Comparison of ENCODE assay signal across 8 cellular contexts in genomic region chr17:36089888-36090836, GRCh38. TPM values are rescaled to one million over a fixed set of nuclear protein-coding genes. Genes with fewer than 3 reads are reported as not detected.
DNase-seq lines count a peak whose midpoint lies in the region; ATAC-seq and TF ChIP-seq lines count a peak whose summit lies in the region.

CCL3 (minus strand) TSS chr17:36090143; CDS start chr17:36090058, 85 bp downstream.

- H3K4me3 ChIP-seq in NB4 (ENCODE audit: low read depth, low read length) (no peak within 1 kb of the TSS), transverse colon (no peak within 1 kb of the TSS), brain microvascular endothelial cell (ENCODE audit: low read depth, low read length) (no peak within 1 kb of the TSS)

- intact Hi-C loops in left cardiac atrium (cut with DNase I) (no loop called here), transverse colon (cut with DNase I; ENCODE audit: low total_unique reads) (no loop called here)

- H3K27me3 ChIP-seq in transverse colon: no peaks in the 10 kb centered on the region
- H3K27me3 ChIP-seq in brain microvascular endothelial cell (replicated peaks): no peaks in the 10 kb centered on the region

- TF ChIP-seq POLR2A in NB4 (IDR thresholded peaks at IDR 0.05; ENCODE audit: extremely low read depth, insufficient read length) (no peak), transverse colon (IDR thresholded peaks at IDR 0.05) (no peak)

- TF ChIP-seq EP300 in transverse colon (IDR thresholded peaks at IDR 0.05; ENCODE audit: low read depth): no peak

- TF ChIP-seq CTCF in NB4 (IDR thresholded peaks at IDR 0.05; ENCODE audit: low read depth, low read length) (no peak), transverse colon (IDR thresholded peaks at IDR 0.05) (no peak), brain microvascular endothelial cell (IDR thresholded peaks at IDR 0.05; ENCODE audit: low read depth, low read length, missing control alignments) (no peak)

- H3K9me3 ChIP-seq in transverse colon: no peaks in the 10 kb centered on the region

- peak within 1 kb of the TSS in 1 of 4 donors; percentile 4 for H3K27ac ChIP-seq in transverse colon
- no peak within 1 kb of the TSS for H3K27ac ChIP-seq in brain microvascular endothelial cell

- ATAC-seq in GM18873 (IDR thresholded peaks at IDR 0.05; ENCODE audit: low FRiP score, unreplicated experiment) (peak; percentile 60), HG02571 (IDR thresholded peaks at IDR 0.05; ENCODE audit: unreplicated experiment) (peak; percentile 57), left cardiac atrium (peak; percentile 62 to 66)

- DNase-seq in NB4 (ENCODE audit: low read depth) (peak; percentile 87), left cardiac atrium (no peak), transverse colon (peak; percentile 26), HuH-7 (ENCODE audit: low spot score) (no peak), brain microvascular endothelial cell (no peak), NCI-H1417 (lab: John Stamatoyannopoulos, UW) (no peak)

- in situ Hi-C loops in transverse colon (cut with MboI; ENCODE audit: low pct_ligation_motif_present in 1 of 4, low pct_unique_long_range_greater_than_20kb in 1 of 4, low sequenced_read_pairs in 3 of 4): no loop called here
- in situ Hi-C loops in brain microvascular endothelial cell (cut with HindIII; ENCODE audit: low pct_ligation_motif_present, low sequenced_read_pairs): no loop called here

- H3K4me1 ChIP-seq in transverse colon: no peaks in the 10 kb centered on the region

- WGBS in transverse colon (ENCODE audit: low coverage in 1 of 2), 2 donors: 67 to 75% methylated on average over 2 to 9 of the region's 9 CpGs

- no peaks in the 10 kb centered on the region for H3K36me3 ChIP-seq in transverse colon
- H3K36me3 ChIP-seq in brain microvascular endothelial cell (replicated peaks): no peaks in the 10 kb centered on the region

RNA-seq across cellular contexts. Expression of gene CCL3, which starts in this region (rescaled TPM):
- total RNA-seq in left cardiac atrium (1 to 10 TPM in 1 of 2 donors, under 1 TPM in 1; 0.82 to 1.1 TPM), transverse colon (1 to 10 TPM in 2 of 4 donors, not detected in 2; 1.1 to 4.4 TPM)

Comparison
In these comparisons a context has a peak if more than half of its experiments do, and no peak if none do; other contexts are left out.
1. DNase-seq: peak in NB4 (single experiment) and transverse colon (single experiment); none in left cardiac atrium (single experiment), HuH-7 (single experiment), brain microvascular endothelial cell (single experiment) and NCI-H1417 (0 of 3).
2. Peak in every context shown above with its lines, with median percentiles within 50 percentile points of each other: ATAC-seq.